Comparison of ENCODE assay signal across 9 cellular contexts in genomic region chr2:149329068-149329467, GRCh38. TPM values are rescaled to one million over a fixed set of nuclear protein-coding genes. Genes with fewer than 3 reads are reported as not detected.
DNase-seq lines count a peak whose midpoint lies in the region; ATAC-seq and TF ChIP-seq lines count a peak whose summit lies in the region.
"Had no signal": no experiment of that assay in that cellular context is flagged by ENCODE, and none has a peak within 500 bp of the region (broad histone marks: within the 10 kb centered on the region; RNA-seq: fewer than 3 reads in every experiment).

No MANE protein-coding gene starts in this region.

- peak; percentile 62 for TF ChIP-seq CTCF in WERI-Rb-1 (IDR thresholded peaks at IDR 0.05; ENCODE audit: low read depth, low read length)
- TF ChIP-seq CTCF in vagina (IDR thresholded peaks at IDR 0.05), result no peak

- peaks cover 54% of the 10 kb centered on the region for H3K27me3 Mint-ChIP-seq in activated CD4-positive, alpha-beta memory T cell treated with anti-CD3 and anti-CD28 coated beads, Interleukin-2, amount 10 ng/mL, durations not matched to agents 7 days and 5 days

- H3K4me3 ChIP-seq in WERI-Rb-1 (ENCODE audit: low read depth, low read length) (peak overlapping the region; percentile 87), vagina (no peak overlapping the region)

- H3K27ac ChIP-seq in WERI-Rb-1 (no peak overlapping the region), vagina (no peak overlapping the region)
- H3K27ac ChIP-seq: SK-N-MC had no signal

- H3K9me3 ChIP-seq in WERI-Rb-1 (ENCODE audit: severe bottlenecking) (no peaks in the 10 kb centered on the region), vagina (no peaks in the 10 kb centered on the region)

- H3K27me3 ChIP-seq in WERI-Rb-1 (ENCODE audit: insufficient read depth, low read depth, severe bottlenecking), result no peaks in the 10 kb centered on the region
- no peaks in the 10 kb centered on the region for H3K27me3 ChIP-seq in vagina

- H3K36me3 Mint-ChIP-seq in activated CD4-positive, alpha-beta memory T cell treated with anti-CD3 and anti-CD28 coated beads, Interleukin-2, amount 10 ng/mL, durations not matched to agents 7 days and 5 days (ENCODE audit: low read depth), result no peaks in the 10 kb centered on the region

- H3K4me1 ChIP-seq in vagina, result peaks cover 21% of the 10 kb centered on the region

- H3K4me1 Mint-ChIP-seq in activated CD4-positive, alpha-beta memory T cell treated with anti-CD3 and anti-CD28 coated beads, Interleukin-2, amount 10 ng/mL, durations not matched to agents 7 days and 5 days, result peaks cover 6% of the 10 kb centered on the region

- DNase-seq in AG20443 (ENCODE audit: low spot score) (peak; percentile 17), HCEC 1CT (peak; percentile 12), WERI-Rb-1 (peak; percentile 67), kidney glomerular epithelial cell (lab: John Stamatoyannopoulos, UW) (peak; percentile 9), posterior vena cava (ENCODE audit: low spot score) (no peak), vagina (ENCODE audit: extremely low spot score in 2 of 2) (no peak)
- no peak for DNase-seq in activated CD4-positive, alpha-beta memory T cell treated with anti-CD3 and anti-CD28 coated beads, Interleukin-2, amount 10 ng/mL, durations not matched to agents 7 days and 5 days

- H3K36me3 ChIP-seq in WERI-Rb-1, result no peaks in the 10 kb centered on the region
- H3K36me3 ChIP-seq in vagina, result no peaks in the 10 kb centered on the region

- CTCF ChIA-PET in activated CD4-positive, alpha-beta memory T cell treated with anti-CD3 and anti-CD28 coated beads, Interleukin-2, amount 10 ng/mL, durations not matched to agents 7 days and 5 days (lab: Charles Lee), result no interaction called here

- TF ChIP-seq POLR2A in vagina (IDR thresholded peaks at IDR 0.05), result no peak

- intact Hi-C loops in posterior vena cava (cut with DNase I), result no loop called here
- intact Hi-C loops in vagina (cut with DNase I), result no loop called here

- H3K9me3 Mint-ChIP-seq in activated CD4-positive, alpha-beta memory T cell treated with anti-CD3 and anti-CD28 coated beads, Interleukin-2, amount 10 ng/mL, durations not matched to agents 7 days and 5 days, result no peaks in the 10 kb centered on the region

- no peak for ATAC-seq in GM21360 (IDR thresholded peaks at IDR 0.05; ENCODE audit: unreplicated experiment)

- POLR2A ChIA-PET in activated CD4-positive, alpha-beta memory T cell treated with anti-CD3 and anti-CD28 coated beads, Interleukin-2, amount 10 ng/mL, durations not matched to agents 7 days and 5 days (lab: Charles Lee), result no interaction called here

- no peak overlapping the region for H3K27ac Mint-ChIP-seq in activated CD4-positive, alpha-beta memory T cell treated with anti-CD3 and anti-CD28 coated beads, Interleukin-2, amount 10 ng/mL, durations not matched to agents 7 days and 5 days

- H3K4me3 Mint-ChIP-seq in activated CD4-positive, alpha-beta memory T cell treated with anti-CD3 and anti-CD28 coated beads, Interleukin-2, amount 10 ng/mL, durations not matched to agents 7 days and 5 days, result no peak overlapping the region

RNA-seq across cellular contexts. Expression of gene LYPD6, which starts 1.3 kb away (rescaled TPM):
- total RNA-seq in posterior vena cava (under 1 TPM; 0.23 to 0.38 TPM), vagina (0.25 TPM)
- not detected for total RNA-seq in activated CD4-positive, alpha-beta memory T cell treated with anti-CD3 and anti-CD28 coated beads, Interleukin-2, amount 10 ng/mL, durations not matched to agents 7 days and 5 days

Comparison
In these comparisons a context has a peak if more than half of its experiments do, and no peak if none do; other contexts are left out.
1. DNase-seq: peak in AG20443 (single experiment), HCEC 1CT (single experiment), WERI-Rb-1 (single experiment) and kidney glomerular epithelial cell (single experiment); none in posterior vena cava (single experiment), vagina (0 of 2) and activated CD4-positive, alpha-beta memory T cell treated with anti-CD3 and anti-CD28 coated beads, Interleukin-2, amount 10 ng/mL, durations not matched to agents 7 days and 5 days (single experiment).